In genomic region chr17:6387442-6387841, GRCh38 we compare ENCODE assay signal across 9 cellular contexts. TPM values are rescaled to one million over a fixed set of nuclear protein-coding genes. Genes with fewer than 3 reads are reported as not detected.
"Had no signal": no experiment of that assay in that cellular context is flagged by ENCODE, and none has a peak within 500 bp of the region (broad histone marks: within the 10 kb centered on the region; RNA-seq: fewer than 3 reads in every experiment).

No MANE protein-coding gene starts in this region.

- H3K9me3 Mint-ChIP-seq: GM23338, H9, HFFc6, IgD-negative memory B cell had no signal

- H2AFZ ChIP-seq: GM23338 had no signal

- H3K4me3 Mint-ChIP-seq: GM23338, H9, HFFc6, IgD-negative memory B cell had no signal

- H3K4me1 Mint-ChIP-seq: GM23338, H9, IgD-negative memory B cell had no signal

- H3K36me3 Mint-ChIP-seq: IgD-negative memory B cell had no signal

- H3K27ac ChIP-seq: HL-60 had no signal

- DNase-seq: H9, HCEC 1CT, HFFc6, KBM-7 had no signal

- H3K27ac Mint-ChIP-seq: GM23338, H9, HFFc6, IgD-negative memory B cell had no signal

- H3K4me3 ChIP-seq: GM23338 had no signal

- H3K4me2 ChIP-seq: GM23338 had no signal

- ATAC-seq: GM23338, HepG2 had no signal

RNA-seq across cellular contexts. Expression of gene AIPL1, which starts 47.5 kb away (rescaled TPM):
- total RNA-seq: HepG2, HFFc6, HT1080 had no signal
- polyA plus RNA-seq: HepG2, IgD-negative memory B cell had no signal

RNA-seq across cellular contexts. Expression of gene PIMREG, which starts 56.8 kb away (rescaled TPM):
- polyA plus RNA-seq: IgD-negative memory B cell had no signal
